Comparison of ENCODE assay signal across 32 cellular contexts in the genomic region with DNA sequence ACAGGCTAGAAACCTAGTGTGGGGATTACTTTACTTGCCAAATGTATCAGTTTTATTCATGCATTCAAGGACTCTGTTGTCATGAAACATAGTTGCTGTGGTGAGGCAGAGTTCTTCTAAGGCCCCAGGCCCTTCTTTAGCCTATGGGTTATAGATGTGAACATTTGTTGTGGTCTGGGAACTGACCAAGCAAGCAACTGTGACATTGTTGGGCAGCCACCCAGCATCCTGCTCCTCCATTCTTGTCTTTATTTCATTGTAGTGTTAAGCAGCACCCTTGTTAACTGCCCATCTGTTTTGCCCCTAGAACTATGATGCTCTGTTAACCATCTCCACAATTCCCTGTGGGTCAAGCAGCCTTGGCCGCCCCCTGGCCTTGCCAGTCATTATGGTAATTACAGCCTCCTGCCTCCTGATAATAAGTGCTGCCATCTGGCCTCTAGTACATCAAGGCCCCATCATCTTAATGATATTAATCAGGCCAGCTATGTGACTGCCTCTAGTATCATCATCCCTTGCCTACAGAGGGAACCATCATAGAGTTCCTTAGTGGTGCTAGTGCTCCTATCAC. TPM values are rescaled to one million over a fixed set of nuclear protein-coding genes. Genes with fewer than 3 reads are reported as not detected.
DNase-seq lines count a peak whose midpoint lies in the region; ATAC-seq and TF ChIP-seq lines count a peak whose summit lies in the region.
"Had no signal": no experiment of that assay in that cellular context is flagged by ENCODE, and none has a peak within 500 bp of the region (broad histone marks: within the 10 kb centered on the region; RNA-seq: fewer than 3 reads in every experiment).

No MANE protein-coding gene starts in this region.

- DNase-seq in activated naive CD4-positive, alpha-beta T cell treated with Interleukin-2 at 50 U/mL for 16 hours: no peak
- DNase-seq in SK-N-DZ (ENCODE audit: low spot score): peak; percentile 56
- no peak for DNase-seq in mesenchymal stem cell
- DNase-seq in GM13976 (ENCODE audit: low spot score): no peak
- DNase-seq in NCI-H446 treated with DMSO at 0.1 percent for 48 hours (lab: John Stamatoyannopoulos, UW): no peak
- DNase-seq: activated CD4-positive, alpha-beta memory T cell treated with anti-CD3 and anti-CD28 coated beads for 36 hours; activated T-cell treated with anti-CD3 and anti-CD28 coated beads, Interleukin-2, amount 50 U/mL, for 72 hours; body of pancreas; CD4-positive, CD25-positive, alpha-beta regulatory T cell; EL; H7; heart right ventricle; KBM-7; kidney; lower lobe of right lung; MM.1S; natural killer cell; NCI-H2081; NCI-H2227 treated with DMSO at 0.1 percent for 48 hours; NCI-H774; occipital lobe; stimulated activated naive CD4-positive, alpha-beta T cell; upper lobe of left lung had no signal

- H2BK12ac ChIP-seq in mesenchymal stem cell (ENCODE audit: low read length in 2 of 2): no peak overlapping the region

- TF ChIP-seq CTCF in GM13976 (IDR thresholded peaks at IDR 0.05; ENCODE audit: borderline replicate concordance, control extremely low read depth, extremely low read depth, insufficient read depth, missing control alignments): no peak

- H3K36me3 Mint-ChIP-seq in activated naive CD4-positive, alpha-beta T cell treated with anti-CD3 and anti-CD28 coated beads, Interleukin-2, amount 50 U/mL, for 24 hours: no peaks in the 10 kb centered on the region
- H3K36me3 Mint-ChIP-seq: activated CD4-positive, alpha-beta memory T cell treated with anti-CD3 and anti-CD28 coated beads for 36 hours; CD4-positive, CD25-positive, alpha-beta regulatory T cell; natural killer cell had no signal

- in situ Hi-C loops in GM13976 (cut with MboI; ENCODE audit: low sequenced_read_pairs, unreplicated experiment): no loop called here

- no peak overlapping the region for H3K9ac ChIP-seq in mesenchymal stem cell (ENCODE audit: low read length)

- H3K4ac ChIP-seq in mesenchymal stem cell (ENCODE audit: low read depth in 1 of 2, low read length in 2 of 2): no peak overlapping the region

- H3K79me1 ChIP-seq in mesenchymal stem cell (replicated peaks; ENCODE audit: low read length, poor library complexity, severe bottlenecking): no peaks in the 10 kb centered on the region

- H3K9me3 Mint-ChIP-seq in activated naive CD4-positive, alpha-beta T cell treated with anti-CD3 and anti-CD28 coated beads, Interleukin-2, amount 50 U/mL, for 24 hours: no peaks in the 10 kb centered on the region
- H3K9me3 Mint-ChIP-seq: activated CD4-positive, alpha-beta memory T cell treated with anti-CD3 and anti-CD28 coated beads for 36 hours; activated T-cell treated with anti-CD3 and anti-CD28 coated beads, Interleukin-2, amount 50 U/mL, for 72 hours; central memory CD8-positive, alpha-beta T cell; dendritic cell treated with granulocyte-macrophage colony-stimulating factor and Interleukin-4, amounts not matched to agents 40 ng/mL and 50 ng/mL, for 4 days; natural killer cell had no signal

- H2AK5ac ChIP-seq in mesenchymal stem cell (ENCODE audit: low read length, severe bottlenecking): no peak overlapping the region

- no peak overlapping the region for H3K27ac ChIP-seq in mesenchymal stem cell (ENCODE audit: low read length, poor library complexity, severe bottlenecking)
- H3K27ac ChIP-seq: body of pancreas, heart right ventricle, HL-60, lower lobe of right lung, SJSA1, skin epidermis, upper lobe of left lung had no signal

- H4K8ac ChIP-seq in mesenchymal stem cell (ENCODE audit: low read length): peak overlapping the region; percentile 22

- H3K27me3 Mint-ChIP-seq in activated naive CD4-positive, alpha-beta T cell treated with anti-CD3 and anti-CD28 coated beads, Interleukin-2, amount 50 U/mL, for 24 hours: no peaks in the 10 kb centered on the region
- H3K27me3 Mint-ChIP-seq: activated CD4-positive, alpha-beta memory T cell treated with anti-CD3 and anti-CD28 coated beads for 36 hours; central memory CD8-positive, alpha-beta T cell; dendritic cell treated with granulocyte-macrophage colony-stimulating factor and Interleukin-4, amounts not matched to agents 40 ng/mL and 50 ng/mL, for 4 days had no signal

- H2AFZ ChIP-seq in mesenchymal stem cell (ENCODE audit: low read depth, low read length): no peak overlapping the region

- no peak overlapping the region for H3K4me2 ChIP-seq in mesenchymal stem cell (ENCODE audit: low read length, poor library complexity, severe bottlenecking)

- 96% methylated on average over 1 of the region's 1 CpG for WGBS in mesenchymal stem cell

- H3K4me1 ChIP-seq in mesenchymal stem cell (ENCODE audit: control insufficient read depth, insufficient read depth, low read depth, low read length): no peaks in the 10 kb centered on the region
- H3K4me1 ChIP-seq: body of pancreas, heart right ventricle, lower lobe of right lung, SJSA1, upper lobe of left lung had no signal

- no peak for ATAC-seq in HG02938 (IDR thresholded peaks at IDR 0.05; ENCODE audit: unreplicated experiment)
- ATAC-seq in activated CD4-positive, CD25-positive, alpha-beta regulatory T cell treated with anti-CD3 and anti-CD28 coated beads, Interleukin-2, amount 50 U/mL, for 24 hours: no peak
- ATAC-seq: activated T-cell treated with anti-CD3 and anti-CD28 coated beads, Interleukin-2, amount 50 U/mL, for 72 hours; body of pancreas; esophagus mucosa; heart right ventricle; lower lobe of right lung; natural killer cell had no signal

- no peak overlapping the region for H3K23ac ChIP-seq in mesenchymal stem cell (ENCODE audit: low read length in 2 of 2)

- H3K36me3 ChIP-seq in mesenchymal stem cell (ENCODE audit: control insufficient read depth in 1 of 2, insufficient read depth in 2 of 2, low read depth in 1 of 2, low read length in 2 of 2): no peaks in the 10 kb centered on the region
- H3K36me3 ChIP-seq: heart right ventricle, lower lobe of right lung, SJSA1, upper lobe of left lung had no signal

- no peak overlapping the region for H2BK5ac ChIP-seq in mesenchymal stem cell (ENCODE audit: low read depth, low read length, poor library complexity, severe bottlenecking)

- H4K91ac ChIP-seq in mesenchymal stem cell (ENCODE audit: low read length): no peak overlapping the region

- no peaks in the 10 kb centered on the region for H3K9me3 ChIP-seq in mesenchymal stem cell (ENCODE audit: control insufficient read depth, low read length)
- H3K9me3 ChIP-seq: body of pancreas, heart right ventricle, lower lobe of right lung, SJSA1, upper lobe of left lung had no signal

- H2BK120ac ChIP-seq in mesenchymal stem cell (ENCODE audit: low read depth, low read length): no peak overlapping the region

- H3K27ac Mint-ChIP-seq in activated naive CD4-positive, alpha-beta T cell treated with anti-CD3 and anti-CD28 coated beads, Interleukin-2, amount 50 U/mL, for 24 hours: peak overlapping the region; percentile 37
- H3K27ac Mint-ChIP-seq: activated CD4-positive, alpha-beta memory T cell treated with anti-CD3 and anti-CD28 coated beads for 36 hours; activated T-cell treated with anti-CD3 and anti-CD28 coated beads, Interleukin-2, amount 50 U/mL, for 72 hours; CD4-positive, CD25-positive, alpha-beta regulatory T cell; dendritic cell treated with granulocyte-macrophage colony-stimulating factor and Interleukin-4, amounts not matched to agents 40 ng/mL and 50 ng/mL, for 4 days; natural killer cell had no signal

- no peak overlapping the region for H2BK15ac ChIP-seq in mesenchymal stem cell (ENCODE audit: low read depth, poor library complexity, severe bottlenecking)

- no peak overlapping the region for H3K14ac ChIP-seq in mesenchymal stem cell (ENCODE audit: low read length in 2 of 2)

- H3K4me1 Mint-ChIP-seq in activated naive CD4-positive, alpha-beta T cell treated with anti-CD3 and anti-CD28 coated beads, Interleukin-2, amount 50 U/mL, for 24 hours: no peaks in the 10 kb centered on the region
- H3K4me1 Mint-ChIP-seq: CD4-positive, CD25-positive, alpha-beta regulatory T cell; central memory CD8-positive, alpha-beta T cell had no signal

- H3K18ac ChIP-seq in mesenchymal stem cell (ENCODE audit: low read depth in 1 of 2, low read length in 2 of 2): no peak overlapping the region

- H3K4me3 Mint-ChIP-seq in activated naive CD4-positive, alpha-beta T cell treated with anti-CD3 and anti-CD28 coated beads, Interleukin-2, amount 50 U/mL, for 24 hours: no peak overlapping the region
- H3K4me3 Mint-ChIP-seq: activated CD4-positive, alpha-beta memory T cell treated with anti-CD3 and anti-CD28 coated beads for 36 hours; activated T-cell treated with anti-CD3 and anti-CD28 coated beads, Interleukin-2, amount 50 U/mL, for 72 hours; CD4-positive, CD25-positive, alpha-beta regulatory T cell; central memory CD8-positive, alpha-beta T cell; dendritic cell treated with granulocyte-macrophage colony-stimulating factor and Interleukin-4, amounts not matched to agents 40 ng/mL and 50 ng/mL, for 4 days; natural killer cell had no signal

- H3K27me3 ChIP-seq in mesenchymal stem cell (ENCODE audit: control insufficient read depth in 1 of 2, insufficient read depth in 1 of 2, low read length in 2 of 2): no peaks in the 10 kb centered on the region
- H3K27me3 ChIP-seq: body of pancreas, heart right ventricle, SJSA1, upper lobe of left lung had no signal

- H3K4me3 ChIP-seq in mesenchymal stem cell (ENCODE audit: insufficient read depth in 1 of 2, low read depth in 1 of 2, low read length in 2 of 2): no peak overlapping the region
- H3K4me3 ChIP-seq: body of pancreas, heart right ventricle, lower lobe of right lung, SJSA1, skin epidermis, upper lobe of left lung had no signal

RNA-seq across cellular contexts. Expression of a gene that starts 12.2 kb away (rescaled TPM):
- 23.1 and 30.2 TPM in 2 replicates for polyA plus RNA-seq in SK-N-DZ (2014; cell fraction: cytosol; rRNA removed)
- polyA plus RNA-seq in SK-N-DZ (2014; cell fraction: nucleus; rRNA removed): 22.7 and 51.6 TPM in 2 replicates
- 29.6 TPM for polyA plus RNA-seq in mesenchymal stem cell (2013, experiment 1 of 2)
- polyA plus RNA-seq in mesenchymal stem cell (2013, experiment 2 of 2): 31.0 TPM
